Comparison of ENCODE assay signal across 8 cellular contexts in the genomic region with DNA sequence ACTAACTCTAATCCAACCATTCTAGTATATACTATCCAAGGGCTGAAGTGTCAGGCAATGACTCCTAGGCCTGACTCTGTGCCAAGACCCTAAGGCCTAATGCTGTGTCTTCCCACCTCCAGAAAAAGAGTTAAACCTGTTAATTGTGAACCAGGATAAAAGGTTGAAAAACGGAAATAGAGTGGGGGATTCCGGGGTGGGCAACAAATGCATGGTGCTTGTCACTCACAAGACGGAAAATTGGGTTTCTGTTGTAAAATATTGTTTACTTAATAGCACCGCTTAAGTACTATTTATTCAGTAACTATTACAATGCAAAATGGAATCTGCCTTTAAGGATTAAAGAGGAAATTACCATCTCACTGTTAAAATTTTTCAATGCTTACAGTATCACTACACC. TPM values are rescaled to one million over a fixed set of nuclear protein-coding genes. Genes with fewer than 3 reads are reported as not detected.
DNase-seq lines count a peak whose midpoint lies in the region; ATAC-seq and TF ChIP-seq lines count a peak whose summit lies in the region.

No MANE protein-coding gene starts in this region.

- intact Hi-C loops in posterior vena cava (cut with DNase I) = no loop called here

- peak overlapping the region; percentile 93 to 95 for H3K4me3 Mint-ChIP-seq in activated T-cell treated with anti-CD3 and anti-CD28 coated beads, Interleukin-2, amount 50 U/mL, for 72 hours

- H3K27ac Mint-ChIP-seq in activated T-cell treated with anti-CD3 and anti-CD28 coated beads, Interleukin-2, amount 50 U/mL, for 72 hours = peak overlapping the region; percentile 89

- no peaks in the 10 kb centered on the region for H3K9me3 Mint-ChIP-seq in activated T-cell treated with anti-CD3 and anti-CD28 coated beads, Interleukin-2, amount 50 U/mL, for 72 hours

- H3K9me3 ChIP-seq in SJSA1 (replicated peaks) = no peaks in the 10 kb centered on the region
- H3K9me3 ChIP-seq in thymus (ENCODE audit: control insufficient read depth) = no peaks in the 10 kb centered on the region

- DNase-seq in activated T-cell treated with anti-CD3 and anti-CD28 coated beads, Interleukin-2, amount 50 U/mL, for 72 hours = no peak
- DNase-seq in activated T-cell treated with anti-CD3 and anti-CD28 coated beads, Interleukin-2, amount 50 U/mL, for 1 hour = no peak
- DNase-seq in SJSA1 (ENCODE audit: low read depth in 1 of 2, low spot score in 2 of 2) (peak in 1 of 2 experiments; percentile 71), fibroblast of pulmonary artery (ENCODE audit: low read depth) (peak; percentile 30), NCI-H146 (lab: John Stamatoyannopoulos, UW) (no peak), GM19240 (ENCODE audit: insufficient read length, low spot score) (no peak), posterior vena cava (ENCODE audit: low spot score) (no peak)

- peaks cover 28 to 53% of the 10 kb centered on the region in 2 donors for H3K36me3 Mint-ChIP-seq in activated T-cell treated with anti-CD3 and anti-CD28 coated beads, Interleukin-2, amount 50 U/mL, for 72 hours (ENCODE audit: insufficient read depth in 2 of 2)

- WGBS in thymus = 17% methylated on average over 4 of the region's 4 CpGs

- peaks cover 37% of the 10 kb centered on the region for H3K4me1 ChIP-seq in SJSA1 (replicated peaks)
- H3K4me1 ChIP-seq in thymus (ENCODE audit: control insufficient read depth, insufficient read depth, low read length) = peaks cover 14% of the 10 kb centered on the region

- peak overlapping the region; percentile 23 for H3K27ac ChIP-seq in SJSA1
- peak overlapping the region; percentile 46 for H3K27ac ChIP-seq in thymus (ENCODE audit: low read depth)

- no peak for ATAC-seq in activated T-cell treated with anti-CD3 and anti-CD28 coated beads, Interleukin-2, amount 50 U/mL, for 72 hours (replicated peaks in 1 of 2)

- peaks cover 12% of the 10 kb centered on the region for H3K36me3 ChIP-seq in SJSA1
- no peaks in the 10 kb centered on the region for H3K36me3 ChIP-seq in thymus (ENCODE audit: control insufficient read depth, insufficient read depth)

- no peaks in the 10 kb centered on the region for H3K27me3 Mint-ChIP-seq in activated T-cell treated with anti-CD3 and anti-CD28 coated beads, Interleukin-2, amount 50 U/mL, for 72 hours (ENCODE audit: low read depth)

- H3K4me3 ChIP-seq in SJSA1 (no peak overlapping the region), fibroblast of pulmonary artery (replicated peaks; ENCODE audit: low read depth, low read length) (peak overlapping the region; percentile 19), thymus (ENCODE audit: low read length) (peak overlapping the region; percentile 50)

- no peaks in the 10 kb centered on the region for H3K27me3 ChIP-seq in SJSA1 (replicated peaks)
- no peaks in the 10 kb centered on the region for H3K27me3 ChIP-seq in thymus (ENCODE audit: control insufficient read depth, insufficient read depth)

- H3K4me1 Mint-ChIP-seq in activated T-cell treated with anti-CD3 and anti-CD28 coated beads, Interleukin-2, amount 50 U/mL, for 72 hours (ENCODE audit: low read depth) = peaks cover 34% of the 10 kb centered on the region

- TF ChIP-seq CTCF in fibroblast of pulmonary artery (IDR thresholded peaks at IDR 0.05; ENCODE audit: low read length, missing control alignments) = no peak

RNA-seq across cellular contexts. Expression of gene STK17B, which starts 3.2 kb away (rescaled TPM):
- 100 to 1,000 TPM; 279 to 280 TPM for total RNA-seq in activated T-cell treated with anti-CD3 and anti-CD28 coated beads, Interleukin-2, amount 50 U/mL, for 72 hours
- 41.5 and 52.3 TPM in 2 replicates for total RNA-seq in SJSA1 (2014; rRNA removed; shearing (Covaris generic))
- polyA plus RNA-seq in thymus = 59.5 TPM
- total RNA-seq in posterior vena cava = 10 to 100 TPM; 23.3 to 31.8 TPM
